ENCODE assay signal across 1 cellular context in genomic region chr15:69996321-69996720, GRCh38.
TF ChIP-seq lines count a peak whose summit lies in the region.

No MANE protein-coding gene starts in this region.

TF ChIP-seq in GM23338, 12 proteins besides CTCF, POLR2A, EP300 and RAD21 (continued from another document):
- TF ChIP-seq ZNF462 (CRISPR knock-in tag; IDR thresholded peaks at IDR 0.05) = no peak
